ENCODE assay signal across 1 cellular context in the genomic region with DNA sequence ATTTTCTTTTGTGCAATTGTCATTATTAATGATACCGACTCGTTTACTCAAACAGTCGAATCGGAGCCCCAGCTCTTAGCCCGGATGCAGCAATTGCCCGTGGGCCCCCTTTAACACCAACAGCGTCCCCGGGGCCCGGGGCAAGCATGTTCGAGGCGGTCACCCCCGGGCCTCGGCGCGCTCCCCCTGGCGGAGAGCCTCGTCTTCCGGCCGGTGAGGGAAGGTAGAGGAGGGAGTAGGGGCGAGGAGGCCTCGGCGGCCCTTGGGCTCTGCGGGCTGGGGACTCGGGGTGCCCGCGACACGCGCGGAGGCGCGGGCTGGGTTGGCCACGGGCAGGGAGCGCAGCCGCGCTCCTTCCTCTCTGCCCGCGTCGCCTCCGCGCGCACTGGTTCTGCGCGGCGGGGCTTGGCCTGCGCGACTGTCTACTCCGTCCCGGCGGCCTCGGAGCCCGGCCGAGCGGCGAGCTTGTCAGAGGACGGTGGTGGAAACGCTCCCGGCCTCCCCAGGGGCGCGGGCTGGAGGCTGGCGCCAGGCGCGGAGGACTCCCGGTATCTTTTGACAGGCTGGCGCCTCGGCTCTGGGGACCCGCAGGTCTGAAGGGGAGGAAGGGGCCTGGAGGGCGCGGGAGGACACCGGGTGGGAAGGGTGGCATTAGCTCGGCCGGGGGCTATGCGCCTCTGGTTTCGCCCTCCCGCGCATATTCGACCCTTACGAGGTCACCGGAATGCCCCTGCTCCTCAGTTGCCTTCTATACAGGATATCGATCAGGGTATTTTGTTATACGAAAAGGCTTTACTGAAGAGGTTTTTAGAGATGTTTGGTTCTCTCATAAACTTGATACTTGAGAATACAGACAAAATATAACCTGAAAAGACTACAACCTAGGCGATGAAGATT.
TF ChIP-seq lines count a peak whose summit lies in the region.

No MANE protein-coding gene starts in this region.

TF ChIP-seq in HEK293, 187 proteins besides CTCF, POLR2A, EP300 and RAD21 (continued from another document and continues in another):
- TF ChIP-seq ZBTB11 (tag by site-specific recombination; conservative IDR thresholded peaks at IDR 0.05; ENCODE audit: low read depth) (peak; percentile 41; the same call in 1 of the 2 replicates), ZSCAN30 (tag by site-specific recombination; IDR thresholded peaks at IDR 0.05) (peak; percentile 84), SP2 (tag by site-specific recombination; IDR thresholded peaks at IDR 0.05) (peak; percentile 25), ZBTB8A (tag by site-specific recombination; IDR thresholded peaks at IDR 0.05) (peak; percentile 69), ZBTB7A (tag by site-specific recombination; IDR thresholded peaks at IDR 0.05; ENCODE audit: low read depth) (0 out of 2 replicates have a peak, but pooled peaks have one; percentile 9), ZNF341 (tag by site-specific recombination; IDR thresholded peaks at IDR 0.05; ENCODE audit: low read depth) (peak; percentile 76), PATZ1 (tag by site-specific recombination; IDR thresholded peaks at IDR 0.05) (peak; percentile 78), ZFP69B (tag by site-specific recombination; IDR thresholded peaks at IDR 0.05) (peak; percentile 83), ZXDB (tag by site-specific recombination; IDR thresholded peaks at IDR 0.05) (peak; percentile 42; the same call in 1 of the 2 replicates), ZBTB26 (tag by site-specific recombination; optimal IDR thresholded peaks at IDR 0.05) (peak; percentile 96), ZBTB17 (tag by site-specific recombination; IDR thresholded peaks at IDR 0.05) (no peak), ZNF610 (tag by site-specific recombination; IDR thresholded peaks at IDR 0.05; ENCODE audit: borderline replicate concordance) (no peak), SCRT1 (tag by site-specific recombination; IDR thresholded peaks at IDR 0.05; ENCODE audit: borderline replicate concordance) (no peak), PRDM1 (tag by site-specific recombination; IDR thresholded peaks at IDR 0.05) (no peak), ZNF280D (tag by site-specific recombination; IDR thresholded peaks at IDR 0.05) (no peak), GLIS2 (tag by site-specific recombination; IDR thresholded peaks at IDR 0.05) (peak; percentile 46; the same call in 1 of the 2 replicates), ZNF692 (tag by site-specific recombination; IDR thresholded peaks at IDR 0.05) (peak; percentile 91), ZNF623 (tag by site-specific recombination; IDR thresholded peaks at IDR 0.05) (no peak), ZNF561 (tag by site-specific recombination; IDR thresholded peaks at IDR 0.05; ENCODE audit: borderline replicate concordance) (peak; percentile 82; the same call in 1 of the 2 replicates), ZNF433 (tag by site-specific recombination; IDR thresholded peaks at IDR 0.05; ENCODE audit: low read depth) (no peak), ZNF76 (tag by site-specific recombination; IDR thresholded peaks at IDR 0.05; ENCODE audit: borderline replicate concordance, low read depth) (peak; percentile 67; the same call in 1 of the 2 replicates), ZSCAN23 (tag by site-specific recombination; IDR thresholded peaks at IDR 0.05) (0 out of 2 replicates have a peak, but pooled peaks have one; percentile 9), ZNF274 (IDR thresholded peaks at IDR 0.05; ENCODE audit: low read length) (no peak), ZNF274 (tag by site-specific recombination; IDR thresholded peaks at IDR 0.05; ENCODE audit: borderline replicate concordance) (no peak)
- TF ChIP-seq, protein P1, sequence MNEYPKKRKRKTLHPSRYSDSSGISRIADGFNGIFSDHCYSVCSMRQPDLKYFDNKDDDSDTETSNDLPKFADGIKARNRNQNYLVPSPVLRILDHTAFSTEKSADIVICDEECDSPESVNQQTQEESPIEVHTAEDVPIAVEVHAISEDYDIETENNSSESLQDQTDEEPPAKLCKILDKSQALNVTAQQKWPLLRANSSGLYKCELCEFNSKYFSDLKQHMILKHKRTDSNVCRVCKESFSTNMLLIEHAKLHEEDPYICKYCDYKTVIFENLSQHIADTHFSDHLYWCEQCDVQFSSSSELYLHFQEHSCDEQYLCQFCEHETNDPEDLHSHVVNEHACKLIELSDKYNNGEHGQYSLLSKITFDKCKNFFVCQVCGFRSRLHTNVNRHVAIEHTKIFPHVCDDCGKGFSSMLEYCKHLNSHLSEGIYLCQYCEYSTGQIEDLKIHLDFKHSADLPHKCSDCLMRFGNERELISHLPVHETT (tag by site-specific recombination; IDR thresholded peaks at IDR 0.05), result peak; percentile 29; the same call in 1 of the 2 replicates
- TF ChIP-seq, protein P2, sequence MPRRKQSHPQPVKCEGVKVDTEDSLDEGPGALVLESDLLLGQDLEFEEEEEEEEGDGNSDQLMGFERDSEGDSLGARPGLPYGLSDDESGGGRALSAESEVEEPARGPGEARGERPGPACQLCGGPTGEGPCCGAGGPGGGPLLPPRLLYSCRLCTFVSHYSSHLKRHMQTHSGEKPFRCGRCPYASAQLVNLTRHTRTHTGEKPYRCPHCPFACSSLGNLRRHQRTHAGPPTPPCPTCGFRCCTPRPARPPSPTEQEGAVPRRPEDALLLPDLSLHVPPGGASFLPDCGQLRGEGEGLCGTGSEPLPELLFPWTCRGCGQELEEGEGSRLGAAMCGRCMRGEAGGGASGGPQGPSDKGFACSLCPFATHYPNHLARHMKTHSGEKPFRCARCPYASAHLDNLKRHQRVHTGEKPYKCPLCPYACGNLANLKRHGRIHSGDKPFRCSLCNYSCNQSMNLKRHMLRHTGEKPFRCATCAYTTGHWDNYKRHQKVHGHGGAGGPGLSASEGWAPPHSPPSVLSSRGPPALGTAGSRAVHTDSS (tag by site-specific recombination; IDR thresholded peaks at IDR 0.05), result no peak
- TF ChIP-seq, protein P3, sequence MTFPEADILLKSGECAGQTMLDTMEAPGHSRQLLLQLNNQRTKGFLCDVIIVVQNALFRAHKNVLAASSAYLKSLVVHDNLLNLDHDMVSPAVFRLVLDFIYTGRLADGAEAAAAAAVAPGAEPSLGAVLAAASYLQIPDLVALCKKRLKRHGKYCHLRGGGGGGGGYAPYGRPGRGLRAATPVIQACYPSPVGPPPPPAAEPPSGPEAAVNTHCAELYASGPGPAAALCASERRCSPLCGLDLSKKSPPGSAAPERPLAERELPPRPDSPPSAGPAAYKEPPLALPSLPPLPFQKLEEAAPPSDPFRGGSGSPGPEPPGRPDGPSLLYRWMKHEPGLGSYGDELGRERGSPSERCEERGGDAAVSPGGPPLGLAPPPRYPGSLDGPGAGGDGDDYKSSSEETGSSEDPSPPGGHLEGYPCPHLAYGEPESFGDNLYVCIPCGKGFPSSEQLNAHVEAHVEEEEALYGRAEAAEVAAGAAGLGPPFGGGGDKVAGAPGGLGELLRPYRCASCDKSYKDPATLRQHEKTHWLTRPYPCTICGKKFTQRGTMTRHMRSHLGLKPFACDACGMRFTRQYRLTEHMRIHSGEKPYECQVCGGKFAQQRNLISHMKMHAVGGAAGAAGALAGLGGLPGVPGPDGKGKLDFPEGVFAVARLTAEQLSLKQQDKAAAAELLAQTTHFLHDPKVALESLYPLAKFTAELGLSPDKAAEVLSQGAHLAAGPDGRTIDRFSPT (tag by site-specific recombination; IDR thresholded peaks at IDR 0.05), result peak; percentile 16; the same call in 1 of the 2 replicates
- TF ChIP-seq, protein P4, sequence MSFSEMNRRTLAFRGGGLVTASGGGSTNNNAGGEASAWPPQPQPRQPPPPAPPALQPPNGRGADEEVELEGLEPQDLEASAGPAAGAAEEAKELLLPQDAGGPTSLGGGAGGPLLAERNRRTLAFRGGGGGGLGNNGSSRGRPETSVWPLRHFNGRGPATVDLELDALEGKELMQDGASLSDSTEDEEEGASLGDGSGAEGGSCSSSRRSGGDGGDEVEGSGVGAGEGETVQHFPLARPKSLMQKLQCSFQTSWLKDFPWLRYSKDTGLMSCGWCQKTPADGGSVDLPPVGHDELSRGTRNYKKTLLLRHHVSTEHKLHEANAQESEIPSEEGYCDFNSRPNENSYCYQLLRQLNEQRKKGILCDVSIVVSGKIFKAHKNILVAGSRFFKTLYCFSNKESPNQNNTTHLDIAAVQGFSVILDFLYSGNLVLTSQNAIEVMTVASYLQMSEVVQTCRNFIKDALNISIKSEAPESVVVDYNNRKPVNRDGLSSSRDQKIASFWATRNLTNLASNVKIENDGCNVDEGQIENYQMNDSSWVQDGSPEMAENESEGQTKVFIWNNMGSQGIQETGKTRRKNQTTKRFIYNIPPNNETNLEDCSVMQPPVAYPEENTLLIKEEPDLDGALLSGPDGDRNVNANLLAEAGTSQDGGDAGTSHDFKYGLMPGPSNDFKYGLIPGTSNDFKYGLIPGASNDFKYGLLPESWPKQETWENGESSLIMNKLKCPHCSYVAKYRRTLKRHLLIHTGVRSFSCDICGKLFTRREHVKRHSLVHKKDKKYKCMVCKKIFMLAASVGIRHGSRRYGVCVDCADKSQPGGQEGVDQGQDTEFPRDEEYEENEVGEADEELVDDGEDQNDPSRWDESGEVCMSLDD (tag by site-specific recombination; IDR thresholded peaks at IDR 0.05), result peak; percentile 77
